In the genomic region with DNA sequence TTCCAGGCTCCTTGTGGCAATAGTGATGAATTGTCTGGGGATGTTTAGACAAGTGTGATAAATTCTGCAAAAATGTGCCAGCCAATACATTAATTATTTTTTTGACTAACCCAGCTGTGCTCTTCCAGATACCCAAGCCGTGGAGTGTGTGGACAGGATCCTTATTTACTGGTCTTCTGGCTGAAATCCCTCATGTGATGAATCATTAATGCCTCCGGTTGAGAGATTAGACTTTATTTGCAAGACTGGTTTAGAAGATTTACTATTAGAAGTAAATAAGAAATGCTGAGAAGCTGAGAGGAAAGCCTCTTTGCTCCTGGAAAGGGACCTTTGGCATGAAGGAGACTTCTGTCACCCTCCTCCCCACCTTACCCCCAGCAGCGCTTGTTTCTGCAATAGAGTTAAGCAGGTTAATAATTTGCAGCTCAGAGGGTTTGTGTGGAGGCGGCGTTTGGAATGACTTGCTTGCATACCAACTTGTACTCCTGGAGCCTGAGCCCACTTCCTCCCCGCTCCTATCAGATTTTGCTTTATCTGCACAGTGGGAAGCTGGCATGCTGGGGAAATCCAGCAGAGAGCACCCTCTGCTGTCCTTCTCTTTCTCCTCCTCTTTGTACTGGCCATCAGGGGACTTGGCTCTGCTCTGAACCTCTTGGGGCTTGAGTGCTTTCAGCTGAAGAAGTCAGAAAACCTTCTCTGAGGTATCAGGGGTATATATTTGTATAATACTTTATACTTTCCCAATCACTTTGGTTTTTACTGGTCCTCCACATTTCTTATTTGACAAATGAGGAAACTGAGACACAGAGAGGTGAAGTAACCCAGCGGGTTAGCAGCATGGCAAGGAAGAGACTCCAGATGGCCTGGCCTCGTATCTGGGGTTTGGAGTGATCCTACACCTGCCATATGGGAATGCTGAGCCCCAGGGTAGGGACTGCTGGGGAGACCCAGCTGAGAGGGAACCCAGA, we compare ENCODE assay signal across 1 cellular context.
TF ChIP-seq lines count a peak whose summit lies in the region.

No MANE protein-coding gene starts in this region.

TF ChIP-seq in HepG2, 621 proteins besides CTCF, POLR2A, EP300 and RAD21 (continued from another document and continues in another):
- TF ChIP-seq, protein P1, sequence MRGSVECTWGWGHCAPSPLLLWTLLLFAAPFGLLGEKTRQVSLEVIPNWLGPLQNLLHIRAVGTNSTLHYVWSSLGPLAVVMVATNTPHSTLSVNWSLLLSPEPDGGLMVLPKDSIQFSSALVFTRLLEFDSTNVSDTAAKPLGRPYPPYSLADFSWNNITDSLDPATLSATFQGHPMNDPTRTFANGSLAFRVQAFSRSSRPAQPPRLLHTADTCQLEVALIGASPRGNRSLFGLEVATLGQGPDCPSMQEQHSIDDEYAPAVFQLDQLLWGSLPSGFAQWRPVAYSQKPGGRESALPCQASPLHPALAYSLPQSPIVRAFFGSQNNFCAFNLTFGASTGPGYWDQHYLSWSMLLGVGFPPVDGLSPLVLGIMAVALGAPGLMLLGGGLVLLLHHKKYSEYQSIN (CRISPR knock-in tag; IDR thresholded peaks at IDR 0.05; ENCODE audit: borderline replicate concordance), result no peak
- no peak for TF ChIP-seq PHF8 (CRISPR knock-in tag; IDR thresholded peaks at IDR 0.05)
- TF ChIP-seq, protein P2, sequence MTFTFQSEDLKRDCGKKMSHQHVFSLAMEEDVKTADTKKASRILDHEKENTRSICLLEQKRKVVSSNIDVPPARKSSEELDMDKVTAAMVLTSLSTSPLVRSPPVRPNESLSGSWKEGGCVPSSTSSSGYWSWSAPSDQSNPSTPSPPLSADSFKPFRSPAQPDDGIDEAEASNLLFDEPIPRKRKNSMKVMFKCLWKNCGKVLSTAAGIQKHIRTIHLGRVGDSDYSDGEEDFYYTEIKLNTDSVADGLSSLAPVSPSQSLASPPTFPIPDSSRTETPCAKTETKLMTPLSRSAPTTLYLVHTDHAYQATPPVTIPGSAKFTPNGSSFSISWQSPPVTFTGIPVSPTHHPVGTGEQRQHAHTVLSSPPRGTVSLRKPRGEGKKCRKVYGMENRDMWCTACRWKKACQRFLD (CRISPR knock-in tag; IDR thresholded peaks at IDR 0.05; ENCODE audit: borderline replicate concordance), result no peak
- no peak for TF ChIP-seq ZSCAN9 (CRISPR knock-in tag; IDR thresholded peaks at IDR 0.05; ENCODE audit: borderline replicate concordance)
- TF ChIP-seq KMT2A (CRISPR knock-in tag; IDR thresholded peaks at IDR 0.05), result peak; percentile 34; the same call in 1 of the 2 replicates
- TF ChIP-seq, protein P3, sequence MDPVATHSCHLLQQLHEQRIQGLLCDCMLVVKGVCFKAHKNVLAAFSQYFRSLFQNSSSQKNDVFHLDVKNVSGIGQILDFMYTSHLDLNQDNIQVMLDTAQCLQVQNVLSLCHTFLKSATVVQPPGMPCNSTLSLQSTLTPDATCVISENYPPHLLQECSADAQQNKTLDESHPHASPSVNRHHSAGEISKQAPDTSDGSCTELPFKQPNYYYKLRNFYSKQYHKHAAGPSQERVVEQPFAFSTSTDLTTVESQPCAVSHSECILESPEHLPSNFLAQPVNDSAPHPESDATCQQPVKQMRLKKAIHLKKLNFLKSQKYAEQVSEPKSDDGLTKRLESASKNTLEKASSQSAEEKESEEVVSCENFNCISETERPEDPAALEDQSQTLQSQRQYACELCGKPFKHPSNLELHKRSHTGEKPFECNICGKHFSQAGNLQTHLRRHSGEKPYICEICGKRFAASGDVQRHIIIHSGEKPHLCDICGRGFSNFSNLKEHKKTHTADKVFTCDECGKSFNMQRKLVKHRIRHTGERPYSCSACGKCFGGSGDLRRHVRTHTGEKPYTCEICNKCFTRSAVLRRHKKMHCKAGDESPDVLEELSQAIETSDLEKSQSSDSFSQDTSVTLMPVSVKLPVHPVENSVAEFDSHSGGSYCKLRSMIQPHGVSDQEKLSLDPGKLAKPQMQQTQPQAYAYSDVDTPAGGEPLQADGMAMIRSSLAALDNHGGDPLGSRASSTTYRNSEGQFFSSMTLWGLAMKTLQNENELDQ (CRISPR knock-in tag; IDR thresholded peaks at IDR 0.05; ENCODE audit: borderline replicate concordance), result no peak
- TF ChIP-seq, protein P4, sequence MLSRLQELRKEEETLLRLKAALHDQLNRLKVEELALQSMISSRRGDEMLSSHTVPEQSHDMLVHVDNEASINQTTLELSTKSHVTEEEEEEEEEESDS (CRISPR knock-in tag; IDR thresholded peaks at IDR 0.05; ENCODE audit: borderline replicate concordance), result no peak
- TF ChIP-seq ZNF34 (CRISPR knock-in tag; IDR thresholded peaks at IDR 0.05; ENCODE audit: borderline replicate concordance), result no peak
- TF ChIP-seq ZBTB42 (CRISPR knock-in tag; IDR thresholded peaks at IDR 0.05), result no peak
- no peak for TF ChIP-seq ZNF333 (CRISPR knock-in tag; IDR thresholded peaks at IDR 0.05; ENCODE audit: borderline replicate concordance)
- TF ChIP-seq, protein P5, sequence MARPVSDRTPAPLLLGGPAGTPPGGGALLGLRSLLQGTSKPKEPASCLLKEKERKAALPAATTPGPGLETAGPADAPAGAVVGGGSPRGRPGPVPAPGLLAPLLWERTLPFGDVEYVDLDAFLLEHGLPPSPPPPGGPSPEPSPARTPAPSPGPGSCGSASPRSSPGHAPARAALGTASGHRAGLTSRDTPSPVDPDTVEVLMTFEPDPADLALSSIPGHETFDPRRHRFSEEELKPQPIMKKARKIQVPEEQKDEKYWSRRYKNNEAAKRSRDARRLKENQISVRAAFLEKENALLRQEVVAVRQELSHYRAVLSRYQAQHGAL (CRISPR knock-in tag; IDR thresholded peaks at IDR 0.05; ENCODE audit: not compliant biosample characterization), result no peak
- no peak for TF ChIP-seq HNRNPL (IDR thresholded peaks at IDR 0.05; ENCODE audit: low read depth, low read length)
- TF ChIP-seq ZNF644 (CRISPR knock-in tag; IDR thresholded peaks at IDR 0.05; ENCODE audit: low read depth), result peak; percentile 46; the same call in 1 of the 2 replicates
- TF ChIP-seq, protein P6, sequence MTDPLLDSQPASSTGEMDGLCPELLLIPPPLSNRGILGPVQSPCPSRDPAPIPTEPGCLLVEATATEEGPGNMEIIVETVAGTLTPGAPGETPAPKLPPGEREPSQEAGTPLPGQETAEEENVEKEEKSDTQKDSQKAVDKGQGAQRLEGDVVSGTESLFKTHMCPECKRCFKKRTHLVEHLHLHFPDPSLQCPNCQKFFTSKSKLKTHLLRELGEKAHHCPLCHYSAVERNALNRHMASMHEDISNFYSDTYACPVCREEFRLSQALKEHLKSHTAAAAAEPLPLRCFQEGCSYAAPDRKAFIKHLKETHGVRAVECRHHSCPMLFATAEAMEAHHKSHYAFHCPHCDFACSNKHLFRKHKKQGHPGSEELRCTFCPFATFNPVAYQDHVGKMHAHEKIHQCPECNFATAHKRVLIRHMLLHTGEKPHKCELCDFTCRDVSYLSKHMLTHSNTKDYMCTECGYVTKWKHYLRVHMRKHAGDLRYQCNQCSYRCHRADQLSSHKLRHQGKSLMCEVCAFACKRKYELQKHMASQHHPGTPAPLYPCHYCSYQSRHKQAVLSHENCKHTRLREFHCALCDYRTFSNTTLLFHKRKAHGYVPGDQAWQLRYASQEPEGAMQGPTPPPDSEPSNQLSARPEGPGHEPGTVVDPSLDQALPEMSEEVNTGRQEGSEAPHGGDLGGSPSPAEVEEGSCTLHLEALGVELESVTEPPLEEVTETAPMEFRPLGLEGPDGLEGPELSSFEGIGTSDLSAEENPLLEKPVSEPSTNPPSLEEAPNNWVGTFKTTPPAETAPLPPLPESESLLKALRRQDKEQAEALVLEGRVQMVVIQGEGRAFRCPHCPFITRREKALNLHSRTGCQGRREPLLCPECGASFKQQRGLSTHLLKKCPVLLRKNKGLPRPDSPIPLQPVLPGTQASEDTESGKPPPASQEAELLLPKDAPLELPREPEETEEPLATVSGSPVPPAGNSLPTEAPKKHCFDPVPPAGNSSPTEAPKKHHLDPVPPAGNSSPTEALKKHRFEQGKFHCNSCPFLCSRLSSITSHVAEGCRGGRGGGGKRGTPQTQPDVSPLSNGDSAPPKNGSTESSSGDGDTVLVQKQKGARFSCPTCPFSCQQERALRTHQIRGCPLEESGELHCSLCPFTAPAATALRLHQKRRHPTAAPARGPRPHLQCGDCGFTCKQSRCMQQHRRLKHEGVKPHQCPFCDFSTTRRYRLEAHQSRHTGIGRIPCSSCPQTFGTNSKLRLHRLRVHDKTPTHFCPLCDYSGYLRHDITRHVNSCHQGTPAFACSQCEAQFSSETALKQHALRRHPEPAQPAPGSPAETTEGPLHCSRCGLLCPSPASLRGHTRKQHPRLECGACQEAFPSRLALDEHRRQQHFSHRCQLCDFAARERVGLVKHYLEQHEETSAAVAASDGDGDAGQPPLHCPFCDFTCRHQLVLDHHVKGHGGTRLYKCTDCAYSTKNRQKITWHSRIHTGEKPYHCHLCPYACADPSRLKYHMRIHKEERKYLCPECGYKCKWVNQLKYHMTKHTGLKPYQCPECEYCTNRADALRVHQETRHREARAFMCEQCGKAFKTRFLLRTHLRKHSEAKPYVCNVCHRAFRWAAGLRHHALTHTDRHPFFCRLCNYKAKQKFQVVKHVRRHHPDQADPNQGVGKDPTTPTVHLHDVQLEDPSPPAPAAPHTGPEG (CRISPR knock-in tag; IDR thresholded peaks at IDR 0.05), result 0 out of 2 replicates have a peak, but pooled peaks have one; percentile 32
- TF ChIP-seq, protein P7, sequence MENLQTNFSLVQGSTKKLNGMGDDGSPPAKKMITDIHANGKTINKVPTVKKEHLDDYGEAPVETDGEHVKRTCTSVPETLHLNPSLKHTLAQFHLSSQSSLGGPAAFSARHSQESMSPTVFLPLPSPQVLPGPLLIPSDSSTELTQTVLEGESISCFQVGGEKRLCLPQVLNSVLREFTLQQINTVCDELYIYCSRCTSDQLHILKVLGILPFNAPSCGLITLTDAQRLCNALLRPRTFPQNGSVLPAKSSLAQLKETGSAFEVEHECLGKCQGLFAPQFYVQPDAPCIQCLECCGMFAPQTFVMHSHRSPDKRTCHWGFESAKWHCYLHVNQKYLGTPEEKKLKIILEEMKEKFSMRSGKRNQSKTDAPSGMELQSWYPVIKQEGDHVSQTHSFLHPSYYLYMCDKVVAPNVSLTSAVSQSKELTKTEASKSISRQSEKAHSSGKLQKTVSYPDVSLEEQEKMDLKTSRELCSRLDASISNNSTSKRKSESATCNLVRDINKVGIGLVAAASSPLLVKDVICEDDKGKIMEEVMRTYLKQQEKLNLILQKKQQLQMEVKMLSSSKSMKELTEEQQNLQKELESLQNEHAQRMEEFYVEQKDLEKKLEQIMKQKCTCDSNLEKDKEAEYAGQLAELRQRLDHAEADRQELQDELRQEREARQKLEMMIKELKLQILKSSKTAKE (CRISPR knock-in tag; IDR thresholded peaks at IDR 0.05; ENCODE audit: borderline replicate concordance), result no peak
- TF ChIP-seq, protein P8, sequence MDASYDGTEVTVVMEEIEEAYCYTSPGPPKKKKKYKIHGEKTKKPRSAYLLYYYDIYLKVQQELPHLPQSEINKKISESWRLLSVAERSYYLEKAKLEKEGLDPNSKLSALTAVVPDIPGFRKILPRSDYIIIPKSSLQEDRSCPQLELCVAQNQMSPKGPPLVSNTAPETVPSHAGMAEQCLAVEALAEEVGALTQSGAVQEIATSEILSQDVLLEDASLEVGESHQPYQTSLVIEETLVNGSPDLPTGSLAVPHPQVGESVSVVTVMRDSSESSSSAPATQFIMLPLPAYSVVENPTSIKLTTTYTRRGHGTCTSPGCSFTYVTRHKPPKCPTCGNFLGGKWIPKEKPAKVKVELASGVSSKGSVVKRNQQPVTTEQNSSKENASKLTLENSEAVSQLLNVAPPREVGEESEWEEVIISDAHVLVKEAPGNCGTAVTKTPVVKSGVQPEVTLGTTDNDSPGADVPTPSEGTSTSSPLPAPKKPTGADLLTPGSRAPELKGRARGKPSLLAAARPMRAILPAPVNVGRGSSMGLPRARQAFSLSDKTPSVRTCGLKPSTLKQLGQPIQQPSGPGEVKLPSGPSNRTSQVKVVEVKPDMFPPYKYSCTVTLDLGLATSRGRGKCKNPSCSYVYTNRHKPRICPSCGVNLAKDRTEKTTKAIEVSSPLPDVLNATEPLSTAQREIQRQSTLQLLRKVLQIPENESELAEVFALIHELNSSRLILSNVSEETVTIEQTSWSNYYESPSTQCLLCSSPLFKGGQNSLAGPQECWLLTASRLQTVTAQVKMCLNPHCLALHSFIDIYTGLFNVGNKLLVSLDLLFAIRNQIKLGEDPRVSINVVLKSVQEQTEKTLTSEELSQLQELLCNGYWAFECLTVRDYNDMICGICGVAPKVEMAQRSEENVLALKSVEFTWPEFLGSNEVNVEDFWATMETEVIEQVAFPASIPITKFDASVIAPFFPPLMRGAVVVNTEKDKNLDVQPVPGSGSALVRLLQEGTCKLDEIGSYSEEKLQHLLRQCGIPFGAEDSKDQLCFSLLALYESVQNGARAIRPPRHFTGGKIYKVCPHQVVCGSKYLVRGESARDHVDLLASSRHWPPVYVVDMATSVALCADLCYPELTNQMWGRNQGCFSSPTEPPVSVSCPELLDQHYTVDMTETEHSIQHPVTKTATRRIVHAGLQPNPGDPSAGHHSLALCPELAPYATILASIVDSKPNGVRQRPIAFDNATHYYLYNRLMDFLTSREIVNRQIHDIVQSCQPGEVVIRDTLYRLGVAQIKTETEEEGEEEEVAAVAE (CRISPR knock-in tag; IDR thresholded peaks at IDR 0.05; ENCODE audit: borderline replicate concordance), result 0 out of 2 replicates have a peak, but pooled peaks have one; percentile 48
- no peak for TF ChIP-seq ZNF883 (CRISPR knock-in tag; IDR thresholded peaks at IDR 0.05; ENCODE audit: not compliant biosample characterization)
- TF ChIP-seq, protein P9, sequence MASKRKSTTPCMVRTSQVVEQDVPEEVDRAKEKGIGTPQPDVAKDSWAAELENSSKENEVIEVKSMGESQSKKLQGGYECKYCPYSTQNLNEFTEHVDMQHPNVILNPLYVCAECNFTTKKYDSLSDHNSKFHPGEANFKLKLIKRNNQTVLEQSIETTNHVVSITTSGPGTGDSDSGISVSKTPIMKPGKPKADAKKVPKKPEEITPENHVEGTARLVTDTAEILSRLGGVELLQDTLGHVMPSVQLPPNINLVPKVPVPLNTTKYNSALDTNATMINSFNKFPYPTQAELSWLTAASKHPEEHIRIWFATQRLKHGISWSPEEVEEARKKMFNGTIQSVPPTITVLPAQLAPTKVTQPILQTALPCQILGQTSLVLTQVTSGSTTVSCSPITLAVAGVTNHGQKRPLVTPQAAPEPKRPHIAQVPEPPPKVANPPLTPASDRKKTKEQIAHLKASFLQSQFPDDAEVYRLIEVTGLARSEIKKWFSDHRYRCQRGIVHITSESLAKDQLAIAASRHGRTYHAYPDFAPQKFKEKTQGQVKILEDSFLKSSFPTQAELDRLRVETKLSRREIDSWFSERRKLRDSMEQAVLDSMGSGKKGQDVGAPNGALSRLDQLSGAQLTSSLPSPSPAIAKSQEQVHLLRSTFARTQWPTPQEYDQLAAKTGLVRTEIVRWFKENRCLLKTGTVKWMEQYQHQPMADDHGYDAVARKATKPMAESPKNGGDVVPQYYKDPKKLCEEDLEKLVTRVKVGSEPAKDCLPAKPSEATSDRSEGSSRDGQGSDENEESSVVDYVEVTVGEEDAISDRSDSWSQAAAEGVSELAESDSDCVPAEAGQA (IDR thresholded peaks at IDR 0.05; ENCODE audit: low read depth), result no peak
- TF ChIP-seq, protein P9 (CRISPR knock-in tag; IDR thresholded peaks at IDR 0.05; ENCODE audit: borderline replicate concordance), result no peak
